ENCODE assay signal across 16 cellular contexts in the genomic region with DNA sequence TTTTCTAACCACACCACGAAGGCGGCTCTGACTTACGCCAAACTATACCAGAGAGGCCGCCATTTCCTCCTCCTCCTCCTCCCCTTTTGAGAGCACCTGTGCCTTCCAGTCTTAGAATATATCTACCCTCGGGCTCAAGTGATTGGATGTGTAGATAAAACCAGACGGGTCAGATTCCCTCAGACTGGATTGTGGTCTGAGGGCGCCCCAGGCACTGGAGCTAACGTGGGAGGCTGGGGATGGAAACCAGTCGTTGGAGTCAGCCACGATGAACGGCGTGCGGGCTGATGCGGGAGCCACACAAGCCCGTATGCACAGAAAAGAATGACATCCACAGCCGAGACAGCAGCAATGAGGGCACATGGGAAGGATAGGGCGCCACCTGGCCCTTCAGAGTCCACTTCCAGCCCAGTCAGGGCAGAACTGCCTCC. TPM values are rescaled to one million over a fixed set of nuclear protein-coding genes. Genes with fewer than 3 reads are reported as not detected.
DNase-seq lines count a peak whose midpoint lies in the region; ATAC-seq, FAIRE-seq and TF ChIP-seq lines count a peak whose summit lies in the region.
"Had no signal": no experiment of that assay in that cellular context is flagged by ENCODE, and none has a peak within 500 bp of the region (broad histone marks: within the 10 kb centered on the region; RNA-seq: fewer than 3 reads in every experiment).

No MANE protein-coding gene starts in this region.

- no peak overlapping the region for H2AK5ac ChIP-seq in H9 (ENCODE audit: insufficient read length, low read length)

- H3K4ac ChIP-seq in H9 (ENCODE audit: low read depth, low read length) = no peak overlapping the region

- no peak overlapping the region for H3K4me2 ChIP-seq in H9 (ENCODE audit: insufficient read depth, insufficient read length, low read length)
- peak overlapping the region; percentile 50 for H3K4me2 ChIP-seq in K562 (ENCODE audit: insufficient read depth, low read length)

- peak in 1 of 2 experiments; percentile 8; a peak in 1 of 4 replicates for TF ChIP-seq RAD21 in K562 (CRISPR knock-in tag; conservative IDR thresholded peaks at IDR 0.05 in 1 of 2, IDR thresholded peaks at IDR 0.05 in 1 of 2)

- no peak for TF ChIP-seq EP300 in K562 (IDR thresholded peaks at IDR 0.05; ENCODE audit: low read length)

- CTCF ChIA-PET in activated CD4-positive, alpha-beta T cell treated with anti-CD3 and anti-CD28 coated beads for 36 hours (lab: Charles Lee) = interaction anchor here (0.8 to 1.4 kb wide), 2 partner anchors 9 to 26 kb away, joined by 4 read pairs; no protein-coding TSS in a partner anchor
- CTCF ChIA-PET in K562 (lab: Yijun Ruan, JAX; ENCODE audit: low intra/inter-chr PET ratio) = no interaction called here

- no peak overlapping the region for H2BK20ac ChIP-seq in H9 (ENCODE audit: low read depth, low read length, poor library complexity, severe bottlenecking)

- H3K79me2 ChIP-seq in H9 (ENCODE audit: insufficient read depth, low read length) (no peaks in the 10 kb centered on the region), K562 (ENCODE audit: control insufficient read depth, insufficient read depth, low read length) (no peaks in the 10 kb centered on the region)

- H4K91ac ChIP-seq in H9 (ENCODE audit: insufficient read length, low read depth, low read length) = no peak overlapping the region

- no peaks in the 10 kb centered on the region for H3K36me3 Mint-ChIP-seq in activated CD4-positive, alpha-beta T cell treated with anti-CD3 and anti-CD28 coated beads for 36 hours (ENCODE audit: low read depth)
- H3K36me3 Mint-ChIP-seq in H9 (ENCODE audit: insufficient read depth in 1 of 3, low read depth in 3 of 3) = no peaks in the 10 kb centered on the region
- H3K36me3 Mint-ChIP-seq: CD8-positive, alpha-beta memory T cell had no signal

- POLR2A ChIA-PET in activated CD4-positive, alpha-beta T cell treated with anti-CD3 and anti-CD28 coated beads for 36 hours (lab: Charles Lee) = no interaction called here
- POLR2A ChIA-PET in K562 (lab: Yijun Ruan, JAX) = interaction anchor here (5.0 kb wide), 1 partner anchor 11 kb away, joined by 54 read pairs; a partner anchor contains a TSS

- H4K20me1 ChIP-seq in H9 (ENCODE audit: control insufficient read depth, insufficient read depth, insufficient read length) = peaks cover 2% of the 10 kb centered on the region
- peaks cover 11% of the 10 kb centered on the region; the same call in 1 of the 2 replicates for H4K20me1 ChIP-seq in K562 (replicated peaks; ENCODE audit: control insufficient read depth, insufficient read depth, low read length)

- H2AFZ ChIP-seq in H9 (ENCODE audit: low read length) = no peak overlapping the region
- H2AFZ ChIP-seq in K562 (ENCODE audit: low read depth, low read length) = peak overlapping the region; percentile 60

- H3K9me3 Mint-ChIP-seq in activated CD4-positive, alpha-beta T cell treated with anti-CD3 and anti-CD28 coated beads for 36 hours (ENCODE audit: low read depth) = no peaks in the 10 kb centered on the region
- H3K9me3 Mint-ChIP-seq in H9 = no peaks in the 10 kb centered on the region
- H3K9me3 Mint-ChIP-seq: CD8-positive, alpha-beta memory T cell had no signal

- no peak overlapping the region for H3K9ac ChIP-seq in H9 (ENCODE audit: extremely low read depth, insufficient read length, low read length)
- H3K9ac ChIP-seq in K562 (ENCODE audit: insufficient read depth in 1 of 2, low read depth in 2 of 2, low read length in 2 of 2) = peak overlapping the region in 1 of 2 experiments; percentile 66; a peak in 2 of 4 replicates

- peaks cover 5% of the 10 kb centered on the region for H3K9me1 ChIP-seq in K562 (ENCODE audit: control insufficient read depth, insufficient read depth, low read length)

- no peak for TF ChIP-seq POLR2A in K562 (conservative IDR thresholded peaks at IDR 0.05)
- no peak for TF ChIP-seq POLR2A in prostate gland (IDR thresholded peaks at IDR 0.05)
- TF ChIP-seq POLR2A in GM12892 (IDR thresholded peaks at IDR 0.05; ENCODE audit: low read depth, low read length) = no peak

- H3K14ac ChIP-seq in H9 (ENCODE audit: insufficient read depth, low read length) = no peak overlapping the region

- H3K27me3 ChIP-seq in H9 (ENCODE audit: insufficient read depth, low read length) = no peaks in the 10 kb centered on the region
- peaks cover 31 to 58% of the 10 kb centered on the region in 2 experiments for H3K27me3 ChIP-seq in K562 (ENCODE audit: control insufficient read depth in 2 of 2, insufficient read depth in 2 of 2, low read length in 2 of 2)
- no peaks in the 10 kb centered on the region for H3K27me3 ChIP-seq in prostate gland (replicated peaks; ENCODE audit: insufficient read depth)

- intact Hi-C loops in activated CD4-positive, alpha-beta T cell treated with anti-CD3 and anti-CD28 coated beads for 36 hours (cut with DNase I, micrococcal nuclease) = no loop called here
- intact Hi-C loops in K562 (cut with micrococcal nuclease) = no loop called here
- intact Hi-C loops in prostate gland (cut with DNase I) = no loop called here

- no peak for DNase-seq in activated CD4-positive, alpha-beta T cell treated with anti-CD3 and anti-CD28 coated beads for 36 hours
- DNase-seq in activated CD4-positive, alpha-beta T cell treated with anti-CD3 and anti-CD28 coated beads, Interleukin-2, amount 50 U/mL, for 4 hours = no peak
- no peak for DNase-seq in H9
- DNase-seq in K562 (ENCODE audit: extremely low read depth in 1 of 4, low spot score in 3 of 4) = no peak
- DNase-seq in prostate gland (ENCODE audit: low spot score) = no peak
- DNase-seq in NCI-H2081 (lab: John Stamatoyannopoulos, UW) = no peak
- DNase-seq in GM12892 (ENCODE audit: insufficient read length) = no peak
- DNase-seq: CD8-positive, alpha-beta memory T cell; GF-D8; Kasumi-1; MM.1S; NCI-H1105; NCI-H187; NCI-H526 treated with DMSO at 0.1 percent for 48 hours; PC-3 had no signal

- H3K27ac Mint-ChIP-seq in activated CD4-positive, alpha-beta T cell treated with anti-CD3 and anti-CD28 coated beads for 36 hours = no peak overlapping the region
- no peak overlapping the region; a peak in 1 of 7 replicates for H3K27ac Mint-ChIP-seq in H9
- H3K27ac Mint-ChIP-seq: CD8-positive, alpha-beta memory T cell had no signal

- no peak overlapping the region for H2BK120ac ChIP-seq in H9 (ENCODE audit: low read depth, low read length, poor library complexity, severe bottlenecking)

- no peak overlapping the region for H3K27ac ChIP-seq in H9 (ENCODE audit: insufficient read length, low read depth, low read length)
- H3K27ac ChIP-seq in K562 (ENCODE audit: extremely low read depth, low read depth, low read length) = no peak overlapping the region
- peak overlapping the region; percentile 27 to 31 for H3K27ac ChIP-seq in prostate gland

- H2BK5ac ChIP-seq in H9 (ENCODE audit: insufficient read length, low read length) = no peak overlapping the region

- H2BK12ac ChIP-seq in H9 (ENCODE audit: insufficient read length, low read depth, low read length) = no peak overlapping the region

- no peak overlapping the region for H3K56ac ChIP-seq in H9 (ENCODE audit: insufficient read length, low read depth, low read length)

- no peak overlapping the region for H3K4me3 Mint-ChIP-seq in activated CD4-positive, alpha-beta T cell treated with anti-CD3 and anti-CD28 coated beads for 36 hours
- H3K4me3 Mint-ChIP-seq in H9 = no peak overlapping the region
- H3K4me3 Mint-ChIP-seq: CD8-positive, alpha-beta memory T cell had no signal

- no peaks in the 10 kb centered on the region for H3K36me3 ChIP-seq in K562 (ENCODE audit: control insufficient read depth, insufficient read depth, low read length)
- H3K36me3 ChIP-seq in prostate gland = no peaks in the 10 kb centered on the region

- H4K5ac ChIP-seq in H9 (ENCODE audit: insufficient read length, low read depth, low read length) = no peak overlapping the region

- no peak overlapping the region for H2BK15ac ChIP-seq in H9 (ENCODE audit: low read depth, low read length)

- 0 out of 3 replicates have a peak, but pooled peaks have one; percentile 7 for TF ChIP-seq CTCF in H9 (conservative IDR thresholded peaks at IDR 0.05)
- peak in 1 of 3 experiments; percentile 17; a peak in 1 of 6 replicates for TF ChIP-seq CTCF in K562 (IDR thresholded peaks at IDR 0.05 in 2 of 3, conservative IDR thresholded peaks at IDR 0.05 in 1 of 3; ENCODE audit: insufficient read depth in 2 of 3, low read depth in 1 of 3, low read length in 3 of 3)
- TF ChIP-seq CTCF in prostate gland (IDR thresholded peaks at IDR 0.05) = no peak

- H3K18ac ChIP-seq in H9 (ENCODE audit: insufficient read length, low read depth, low read length) = no peak overlapping the region

- H3K23me2 ChIP-seq in H9 (ENCODE audit: insufficient read length, low read depth, low read length, poor library complexity, severe bottlenecking) = no peaks in the 10 kb centered on the region

- H4K8ac ChIP-seq in H9 (replicated peaks; ENCODE audit: insufficient read length, low read depth, low read length) = no peak overlapping the region

- no peaks in the 10 kb centered on the region for H3K4me1 Mint-ChIP-seq in activated CD4-positive, alpha-beta T cell treated with anti-CD3 and anti-CD28 coated beads for 36 hours
- H3K4me1 Mint-ChIP-seq in H9 = 0 out of 4 replicates have a peak, but pooled peaks cover 0 to 3% of the 10 kb centered on the region in 2 experiments

- H3K79me1 ChIP-seq in H9 (ENCODE audit: insufficient read depth, low read depth, low read length, poor library complexity, severe bottlenecking) = no peaks in the 10 kb centered on the region

- FAIRE-seq in K562 (lab: Jason Lieb, UNC) = no peak
- no peak for FAIRE-seq in GM12892 (lab: Jason Lieb, UNC)

- H3T11ph ChIP-seq in H9 (ENCODE audit: low read length) = no peak overlapping the region

- no CpG with 5 or more reads among the region's 17 CpGs for WGBS in H9 (ENCODE audit: extremely low coverage, insufficient read length, low lambda C conversion rate)
- 7% methylated on average over 17 of the region's 17 CpGs for WGBS in K562 (ENCODE audit: insufficient coverage, low coverage, missing lambda C conversion rate)
- 81% methylated on average over 17 of the region's 17 CpGs for WGBS in prostate gland

- no peaks in the 10 kb centered on the region for H3K9me3 ChIP-seq in H9 (ENCODE audit: control insufficient read depth, low read depth, low read length)
- H3K9me3 ChIP-seq in K562 (replicated peaks; ENCODE audit: control insufficient read depth, insufficient read depth, low read depth, low read length) = no peaks in the 10 kb centered on the region
- no peaks in the 10 kb centered on the region for H3K9me3 ChIP-seq in prostate gland

- no peak overlapping the region for H3K23ac ChIP-seq in H9 (ENCODE audit: insufficient read length, low read depth, low read length)

- H3K27me3 Mint-ChIP-seq in activated CD4-positive, alpha-beta T cell treated with anti-CD3 and anti-CD28 coated beads for 36 hours = peaks cover 2% of the 10 kb centered on the region
- peaks cover 2% of the 10 kb centered on the region; the same call in 1 of the 2 replicates for H3K27me3 Mint-ChIP-seq in H9 (ENCODE audit: low read depth)

- no TSS peak for BruUV-seq in K562 (replicated peaks; lab: Mats Ljungman, UMichigan)

- in situ Hi-C loops in K562 (cut with MboI) = no loop called here

- H3K4me1 ChIP-seq in H9 (ENCODE audit: insufficient read depth, low read length) (no peaks in the 10 kb centered on the region), K562 (replicated peaks in 1 of 2; ENCODE audit: control insufficient read depth in 2 of 2, insufficient read depth in 2 of 2, low read length in 2 of 2) (peaks cover 0 to 4% of the 10 kb centered on the region in 2 experiments; a peak in 2 of 5 replicates), prostate gland (replicated peaks) (peaks cover 13% of the 10 kb centered on the region)

- ATAC-seq in activated CD4-positive, alpha-beta T cell treated with anti-CD3 and anti-CD28 coated beads for 36 hours = peak; percentile 30
- ATAC-seq in K562 (peak; percentile 68), GM19395 (IDR thresholded peaks at IDR 0.05; ENCODE audit: unreplicated experiment) (no peak)
- ATAC-seq: PC-3 had no signal

- no peak overlapping the region for H3K4me3 ChIP-seq in K562
- no peak overlapping the region for H3K4me3 ChIP-seq in prostate gland

RNA-seq across cellular contexts. Expression of a gene that starts 12.3 kb away (rescaled TPM):
- total RNA-seq in activated CD4-positive, alpha-beta T cell treated with anti-CD3 and anti-CD28 coated beads for 36 hours = 100 to 1,000 TPM; 158 to 170 TPM
- total RNA-seq in H9 (2021) = 46.5 and 48.3 TPM in 2 replicates
- total RNA-seq in K562 (2011; cell fraction: chromatin; rRNA removed; ENCODE audit: low replicate concordance) = 99.9 and 124 TPM in 2 replicates
- total RNA-seq in K562 (2011; cell fraction: nucleolus; rRNA removed) = 80.3 and 83.7 TPM in 2 replicates
- 115 and 142 TPM in 2 replicates for total RNA-seq in K562 (2011; cell fraction: nucleoplasm; rRNA removed)
- total RNA-seq in K562 (2014; rRNA removed) = 392 and 447 TPM in 2 replicates
- 525 and 551 TPM in 2 replicates for total RNA-seq in K562 (2014; rRNA removed; fragmentation: Illumina TruSeq; extraction: Trizol)
- 512 and 539 TPM in 2 replicates for total RNA-seq in K562 (2015; rRNA removed; fragmentation: Illumina TruSeq; extraction: Trizol)
- 379 and 398 TPM in 2 replicates for total RNA-seq in K562 (2021)
- 368 and 563 TPM in 2 replicates for polyA plus RNA-seq in K562 (2011; rRNA removed)
- 282 and 395 TPM in 2 replicates for polyA plus RNA-seq in K562 (2011; cell fraction: cytosol; rRNA removed)
- polyA plus RNA-seq in K562 (2011; cell fraction: nucleus; rRNA removed) = 190 and 232 TPM in 2 replicates
- 213 and 358 TPM in 2 replicates for polyA plus RNA-seq in K562 (2012)
- 473 and 553 TPM in 2 replicates for polyA plus RNA-seq in K562 (2014; fragmentation: Illumina TruSeq; extraction: Trizol)
- 100 to 1,000 TPM; 142 to 169 TPM for polyA plus RNA-seq in K562 (2014; fragmentation: Nextera tagmentation; extraction: Ambion mirVana)
- polyA plus RNA-seq in K562 (2014; rRNA removed) = 457 and 488 TPM in 2 replicates
- polyA minus RNA-seq in K562 (2011; rRNA and poly(A)+ RNA removed) = 600 and 763 TPM in 2 replicates
- 138 and 222 TPM in 2 replicates for polyA minus RNA-seq in K562 (2011; cell fraction: cytosol; rRNA and poly(A)+ RNA removed)
- 41.1 and 78.2 TPM in 2 replicates for polyA minus RNA-seq in K562 (2011; cell fraction: nucleus; rRNA and poly(A)+ RNA removed)
- 100 to 1,000 TPM; 147 to 261 TPM for total RNA-seq in prostate gland
- polyA plus RNA-seq in GM12892 (2012; ENCODE audit: missing spikeins) = 220 TPM

Comparison
In these comparisons a context has a peak if more than half of its experiments do, and no peak if none do; other contexts are left out.
1. H3K27ac ChIP-seq: peak in prostate gland (2 of 2); none in H9 (single experiment) and K562 (single experiment).